In genomic region chr6:133896344-133896721, GRCh38 we compare ENCODE assay signal across 1 cellular context.
TF ChIP-seq lines count a peak whose summit lies in the region.

No MANE protein-coding gene starts in this region.

TF ChIP-seq in GM23338, 12 proteins besides CTCF, POLR2A, EP300 and RAD21:
- TF ChIP-seq REST (IDR thresholded peaks at IDR 0.05; ENCODE audit: unreplicated experiment), result no peak
